In genomic region chr17:16026895-16027294, GRCh38 we compare ENCODE assay signal across 15 cellular contexts. TPM values are rescaled to one million over a fixed set of nuclear protein-coding genes. Genes with fewer than 3 reads are reported as not detected.
DNase-seq lines count a peak whose midpoint lies in the region; ATAC-seq and TF ChIP-seq lines count a peak whose summit lies in the region.
"Had no signal": no experiment of that assay in that cellular context is flagged by ENCODE, and none has a peak within 500 bp of the region (broad histone marks: within the 10 kb centered on the region; RNA-seq: fewer than 3 reads in every experiment).

No MANE protein-coding gene starts in this region.

- no peak overlapping the region for H3K9ac ChIP-seq in neural cell (ENCODE audit: low read length)

- no peak for DNase-seq in CD4-positive, alpha-beta T cell
- DNase-seq in HFFc6 (no peak), cerebellum (ENCODE audit: low spot score) (no peak), GM10248 (ENCODE audit: extremely low spot score) (no peak)
- DNase-seq: C1 segment of cervical spinal cord; colonic mucosa; NCI-H2171; NK-92 treated with Interleukin-12 subunit alpha and Interleukin-12 subunit beta, amount 100 ng/mL, for 24 hours had no signal

- CTCF ChIA-PET in CD4-positive, alpha-beta T cell (lab: Charles Lee), result no interaction called here
- CTCF ChIA-PET in GM10248 (lab: Yijun Ruan, JAX), result interaction anchor here (1.9 kb wide), 2 partner anchors 18 to 20 kb away, joined by 4 to 5 read pairs; no protein-coding TSS in a partner anchor

- H3K4me3 Mint-ChIP-seq in CD4-positive, alpha-beta T cell, result no peak overlapping the region
- no peak overlapping the region for H3K4me3 Mint-ChIP-seq in HFFc6
- H3K4me3 Mint-ChIP-seq in brain, result no peak overlapping the region
- H3K4me3 Mint-ChIP-seq: mesothelial cell of epicardium, WTC11 had no signal

- intact Hi-C loops in CD4-positive, alpha-beta T cell (cut with DNase I, micrococcal nuclease), result no loop called here

- H3K27me3 Mint-ChIP-seq in CD4-positive, alpha-beta T cell, result no peaks in the 10 kb centered on the region
- H3K27me3 Mint-ChIP-seq in HFFc6 (ENCODE audit: insufficient read depth), result peaks cover 3% of the 10 kb centered on the region; the same call in 1 of the 2 replicates
- H3K27me3 Mint-ChIP-seq in brain, result no peaks in the 10 kb centered on the region

- peaks cover 99% of the 10 kb centered on the region for H3K36me3 Mint-ChIP-seq in CD4-positive, alpha-beta T cell (ENCODE audit: low read depth)
- H3K36me3 Mint-ChIP-seq in HFFc6 (ENCODE audit: low read depth) (peaks cover 66% of the 10 kb centered on the region), brain (peaks cover 90% of the 10 kb centered on the region)

- no peak for ATAC-seq in CD4-positive, alpha-beta T cell (ENCODE audit: poor library complexity)
- ATAC-seq in GM21825 (IDR thresholded peaks at IDR 0.05; ENCODE audit: unreplicated experiment) (no peak), GM18498 (IDR thresholded peaks at IDR 0.05; ENCODE audit: unreplicated experiment) (no peak)
- ATAC-seq: WTC11 had no signal

- H3F3A ChIP-seq in neural cell (ENCODE audit: insufficient read depth, low read length, poor library complexity, severe bottlenecking), result no peaks in the 10 kb centered on the region

- no peak for TF ChIP-seq CTCF in CD4-positive, alpha-beta T cell (IDR thresholded peaks at IDR 0.05)
- TF ChIP-seq CTCF in HFFc6 (IDR thresholded peaks at IDR 0.05), result no peak
- no peak for TF ChIP-seq CTCF in brain (conservative IDR thresholded peaks at IDR 0.05)
- TF ChIP-seq CTCF in neural cell (IDR thresholded peaks at IDR 0.05; ENCODE audit: poor library complexity, severe bottlenecking), result no peak
- no peak for TF ChIP-seq CTCF in GM10248 (IDR thresholded peaks at IDR 0.05; ENCODE audit: control extremely low read depth, extremely low read depth, low read depth, missing control alignments)

- no peaks in the 10 kb centered on the region for H3K9me3 Mint-ChIP-seq in CD4-positive, alpha-beta T cell
- H3K9me3 Mint-ChIP-seq in HFFc6 (no peaks in the 10 kb centered on the region), brain (no peaks in the 10 kb centered on the region)
- H3K9me3 Mint-ChIP-seq: WTC11 had no signal

- peak; percentile 91 for TF ChIP-seq EP300 in neural cell (conservative IDR thresholded peaks at IDR 0.05; ENCODE audit: poor library complexity, severe bottlenecking)

- H3K27me3 ChIP-seq in CD4-positive, alpha-beta T cell (ENCODE audit: control insufficient read depth, insufficient read depth, low read length), result no peaks in the 10 kb centered on the region
- no peaks in the 10 kb centered on the region for H3K27me3 ChIP-seq in neural cell (ENCODE audit: insufficient read depth, low read depth, low read length)
- H3K27me3 ChIP-seq: colonic mucosa had no signal

- no peaks in the 10 kb centered on the region for H3K9me2 ChIP-seq in neural cell (ENCODE audit: insufficient read depth, low read length)

- no peaks in the 10 kb centered on the region for H3K79me2 ChIP-seq in neural cell (replicated peaks; ENCODE audit: insufficient read depth, low read length)

- H2AFZ ChIP-seq in neural cell (ENCODE audit: low read depth, low read length), result no peak overlapping the region

- no peak for TF ChIP-seq RAD21 in neural cell (conservative IDR thresholded peaks at IDR 0.05)

- peak overlapping the region; percentile 86 for H3K27ac Mint-ChIP-seq in CD4-positive, alpha-beta T cell
- peak overlapping the region; percentile 91 for H3K27ac Mint-ChIP-seq in HFFc6
- H3K27ac Mint-ChIP-seq in brain, result peak overlapping the region in 4 of 5 experiments; percentile 12 to 72 (median 28)
- H3K27ac Mint-ChIP-seq: mesothelial cell of epicardium, WTC11 had no signal

- peaks cover 21% of the 10 kb centered on the region for H3K4me1 Mint-ChIP-seq in CD4-positive, alpha-beta T cell (ENCODE audit: low read depth)
- peaks cover 49% of the 10 kb centered on the region for H3K4me1 Mint-ChIP-seq in HFFc6 (ENCODE audit: low read depth)
- H3K4me1 Mint-ChIP-seq in brain, result peaks cover 13% of the 10 kb centered on the region
- H3K4me1 Mint-ChIP-seq: mesothelial cell of epicardium, WTC11 had no signal

- H4K20me1 ChIP-seq in neural cell (ENCODE audit: insufficient read depth), result no peaks in the 10 kb centered on the region

- no peak overlapping the region for H3K4me3 ChIP-seq in neural cell (ENCODE audit: low read length)
- H3K4me3 ChIP-seq: colonic mucosa, SK-N-MC had no signal

- POLR2A ChIA-PET in CD4-positive, alpha-beta T cell (lab: Charles Lee), result no interaction called here
- POLR2A ChIA-PET in GM10248 (lab: Yijun Ruan, JAX), result no interaction called here

- no peaks in the 10 kb centered on the region for H3K9me3 ChIP-seq in CD4-positive, alpha-beta T cell (ENCODE audit: control insufficient read depth, low read length)
- no peaks in the 10 kb centered on the region for H3K9me3 ChIP-seq in neural cell (ENCODE audit: low read length)
- H3K9me3 ChIP-seq: colonic mucosa had no signal

- H3K27ac ChIP-seq in CD4-positive, alpha-beta T cell (ENCODE audit: low read depth, low read length), result no peak overlapping the region
- H3K27ac ChIP-seq in neural cell (ENCODE audit: low read length), result peak overlapping the region; percentile 35
- H3K27ac ChIP-seq: colonic mucosa, SK-N-MC had no signal

- no peak overlapping the region for H3K4me2 ChIP-seq in neural cell (ENCODE audit: low read length)

- H3K36me3 ChIP-seq in neural cell (ENCODE audit: insufficient read depth, low read length), result peaks cover 18% of the 10 kb centered on the region

TF ChIP-seq in neural cell, 6 proteins besides CTCF, POLR2A, EP300 and RAD21:
- TF ChIP-seq, protein P1, sequence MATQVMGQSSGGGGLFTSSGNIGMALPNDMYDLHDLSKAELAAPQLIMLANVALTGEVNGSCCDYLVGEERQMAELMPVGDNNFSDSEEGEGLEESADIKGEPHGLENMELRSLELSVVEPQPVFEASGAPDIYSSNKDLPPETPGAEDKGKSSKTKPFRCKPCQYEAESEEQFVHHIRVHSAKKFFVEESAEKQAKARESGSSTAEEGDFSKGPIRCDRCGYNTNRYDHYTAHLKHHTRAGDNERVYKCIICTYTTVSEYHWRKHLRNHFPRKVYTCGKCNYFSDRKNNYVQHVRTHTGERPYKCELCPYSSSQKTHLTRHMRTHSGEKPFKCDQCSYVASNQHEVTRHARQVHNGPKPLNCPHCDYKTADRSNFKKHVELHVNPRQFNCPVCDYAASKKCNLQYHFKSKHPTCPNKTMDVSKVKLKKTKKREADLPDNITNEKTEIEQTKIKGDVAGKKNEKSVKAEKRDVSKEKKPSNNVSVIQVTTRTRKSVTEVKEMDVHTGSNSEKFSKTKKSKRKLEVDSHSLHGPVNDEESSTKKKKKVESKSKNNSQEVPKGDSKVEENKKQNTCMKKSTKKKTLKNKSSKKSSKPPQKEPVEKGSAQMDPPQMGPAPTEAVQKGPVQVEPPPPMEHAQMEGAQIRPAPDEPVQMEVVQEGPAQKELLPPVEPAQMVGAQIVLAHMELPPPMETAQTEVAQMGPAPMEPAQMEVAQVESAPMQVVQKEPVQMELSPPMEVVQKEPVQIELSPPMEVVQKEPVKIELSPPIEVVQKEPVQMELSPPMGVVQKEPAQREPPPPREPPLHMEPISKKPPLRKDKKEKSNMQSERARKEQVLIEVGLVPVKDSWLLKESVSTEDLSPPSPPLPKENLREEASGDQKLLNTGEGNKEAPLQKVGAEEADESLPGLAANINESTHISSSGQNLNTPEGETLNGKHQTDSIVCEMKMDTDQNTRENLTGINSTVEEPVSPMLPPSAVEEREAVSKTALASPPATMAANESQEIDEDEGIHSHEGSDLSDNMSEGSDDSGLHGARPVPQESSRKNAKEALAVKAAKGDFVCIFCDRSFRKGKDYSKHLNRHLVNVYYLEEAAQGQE (IDR thresholded peaks at IDR 0.05; ENCODE audit: borderline replicate concordance), result peak; percentile 82
- TF ChIP-seq EZH2 (IDR thresholded peaks at IDR 0.05; ENCODE audit: borderline replicate concordance, insufficient read depth, low read length, poor library complexity, severe bottlenecking), result no peak
- TF ChIP-seq TAF1 (IDR thresholded peaks at IDR 0.05; ENCODE audit: low read depth), result no peak
- peak; percentile 38 for TF ChIP-seq POLR2AphosphoS5 (IDR thresholded peaks at IDR 0.05)
- peak; percentile 34 for TF ChIP-seq MXI1 (conservative IDR thresholded peaks at IDR 0.05; ENCODE audit: poor library complexity, severe bottlenecking)
- TF ChIP-seq SMC3 (conservative IDR thresholded peaks at IDR 0.05; ENCODE audit: poor library complexity), result no peak

RNA-seq across cellular contexts. Expression of gene TTC19, which starts 27.3 kb away (rescaled TPM):
- 10 to 100 TPM; 57.8 to 66.7 TPM for total RNA-seq in CD4-positive, alpha-beta T cell
- total RNA-seq in HFFc6 (2021; fragmentation: NEBNext Ultra II Directional; extraction: Animal tissue kit (Norgen Biotek cat#: 25700)), result 10 to 100 TPM; 10.4 to 15.4 (median 12.4) TPM
- polyA plus RNA-seq in brain (ENCODE audit: insufficient read depth, low read depth, low replicate concordance) (35.8 TPM), neural cell (88.7 and 97.8 TPM in 2 replicates)
- 78.5 and 92.0 TPM in 2 replicates for polyA minus RNA-seq in neural cell
- 62.9 TPM for total RNA-seq in cerebellum

RNA-seq across cellular contexts. Expression of gene ZSWIM7, which starts 27.4 kb away (rescaled TPM):
- 10 to 100 TPM; 11.3 to 13.0 TPM for total RNA-seq in CD4-positive, alpha-beta T cell
- total RNA-seq in HFFc6 (2021; fragmentation: NEBNext Ultra II Directional; extraction: Animal tissue kit (Norgen Biotek cat#: 25700)), result 10 to 100 TPM; 11.4 to 17.7 (median 15.5) TPM
- 55.9 TPM for polyA plus RNA-seq in brain (ENCODE audit: insufficient read depth, low read depth, low replicate concordance)
- 34.0 and 51.2 TPM in 2 replicates for polyA plus RNA-seq in neural cell
- polyA minus RNA-seq in neural cell, result 12.0 and 13.1 TPM in 2 replicates
- total RNA-seq in cerebellum, result 12.2 TPM

Comparison
In these comparisons a context has a peak if more than half of its experiments do, and no peak if none do; other contexts are left out.
1. H3K27ac Mint-ChIP-seq: peak in every context shown above with its lines; median percentile 91 in HFFc6; 86 in CD4-positive, alpha-beta T cell; 28 in brain.